In the genomic region with DNA sequence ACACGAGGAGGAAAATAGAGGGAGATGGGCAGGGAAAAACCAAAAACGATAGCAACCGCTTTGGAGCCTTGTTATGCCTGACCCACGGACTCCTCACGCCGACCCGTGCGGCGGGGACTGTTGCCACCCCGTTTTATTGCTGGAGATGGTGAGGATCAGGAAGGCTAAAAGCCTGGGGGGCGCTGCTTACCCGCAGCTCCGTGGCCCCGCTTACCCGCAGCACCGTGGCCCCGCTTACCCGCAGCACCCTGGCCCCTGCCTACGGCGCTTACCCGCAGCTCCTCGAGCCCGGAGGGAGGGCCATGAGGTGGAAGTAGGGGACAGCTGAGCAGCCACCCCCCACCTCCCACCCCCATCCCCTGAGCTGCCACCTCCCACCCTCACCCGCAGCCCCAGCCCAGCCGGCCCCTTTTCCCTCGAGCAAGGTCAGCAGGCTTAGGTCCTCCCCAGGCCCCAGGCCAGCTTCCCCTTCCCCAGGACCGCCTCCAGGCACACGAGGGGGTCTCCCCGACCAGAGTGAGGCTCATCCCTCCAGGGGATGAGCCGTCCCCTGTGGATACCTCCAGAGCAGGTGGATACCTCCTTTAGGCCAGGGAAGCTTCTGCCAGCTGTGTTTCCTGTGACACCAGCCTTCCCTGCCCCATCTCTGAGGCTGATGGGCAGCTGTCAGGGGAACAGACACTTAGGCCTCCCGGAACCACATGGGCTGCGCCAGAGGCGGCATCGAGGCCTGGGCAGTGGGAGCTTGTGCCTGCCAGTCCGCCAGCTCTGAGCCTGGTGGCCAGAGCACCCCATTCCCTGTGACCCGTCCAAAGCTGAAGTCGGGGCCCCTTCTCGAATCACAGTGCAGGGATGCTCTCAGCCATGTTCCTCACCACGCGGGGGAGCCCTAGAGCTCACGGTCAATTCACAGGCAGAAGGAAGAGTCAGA, we compare ENCODE assay signal across 8 cellular contexts.
DNase-seq lines count a peak whose midpoint lies in the region; ATAC-seq and TF ChIP-seq lines count a peak whose summit lies in the region.

No MANE protein-coding gene starts in this region.

- TF ChIP-seq CTCF in brain (conservative IDR thresholded peaks at IDR 0.05) (peak; percentile 35 to 64), liver (IDR thresholded peaks at IDR 0.05; ENCODE audit: low read depth, low read length, missing input control) (peak; percentile 58)

- H3K36me3 Mint-ChIP-seq in brain = no peaks in the 10 kb centered on the region

- peak; percentile 61 to 72 for TF ChIP-seq RAD21 in liver (IDR thresholded peaks at IDR 0.05)

- peaks cover 42% of the 10 kb centered on the region for H3K27me3 Mint-ChIP-seq in brain

- H3K9ac ChIP-seq in liver (ENCODE audit: low read depth in 1 of 2, low read length in 2 of 2) = no peak overlapping the region

- no peaks in the 10 kb centered on the region for H3K9me3 ChIP-seq in liver (ENCODE audit: control insufficient read depth in 4 of 4, low read length in 3 of 4)

- H3K27me3 ChIP-seq in liver (ENCODE audit: control insufficient read depth in 4 of 4, insufficient read depth in 4 of 4, low read length in 3 of 4) = peaks cover 0 to 17% (median 3%) of the 10 kb centered on the region in 4 donors

- 31% methylated on average over 41 of the region's 41 CpGs for WGBS in liver

- peaks cover 0 to 9% (median 0%) of the 10 kb centered on the region in 5 experiments for H3K9me3 Mint-ChIP-seq in brain

- peaks cover 15% of the 10 kb centered on the region for H3K4me1 Mint-ChIP-seq in brain

- H3K36me3 ChIP-seq in liver (ENCODE audit: control insufficient read depth in 4 of 4, insufficient read depth in 3 of 4, low read depth in 1 of 4, low read length in 3 of 4) = no peaks in the 10 kb centered on the region

- no peak overlapping the region for H3K4me3 ChIP-seq in liver (ENCODE audit: low read depth in 1 of 3, low read length in 3 of 3)

- DNase-seq in COLO829 (ENCODE audit: low spot score) = peak; percentile 73
- DNase-seq in HuH-7 (ENCODE audit: low spot score) = peak; percentile 69
- DNase-seq in UCSD-AML1 (lab: John Stamatoyannopoulos, UW; ENCODE audit: unreplicated experiment) = peak; percentile 75
- DNase-seq in stimulated activated CD8-positive, alpha-beta memory T cell treated with anti-CD3 and anti-CD28 coated beads, Interleukin-12 subunit alpha, Interleukin-12 subunit beta, amount 100 ng/mL, for 4 hours (ENCODE audit: low read depth) = peak; percentile 49
- DNase-seq in epidermal melanocyte (ENCODE audit: insufficient read length, low spot score) = no peak

- H3K27ac Mint-ChIP-seq in brain = peak overlapping the region in 2 of 5 experiments; percentile 2 to 57

- peak overlapping the region in 4 of 5 experiments; percentile 34 to 80 (median 76) for H3K4me3 Mint-ChIP-seq in brain

- peaks cover 3 to 4% (median 4%) of the 10 kb centered on the region in 4 donors for H3K4me1 ChIP-seq in liver (ENCODE audit: control insufficient read depth in 4 of 4, insufficient read depth in 4 of 4, low read length in 3 of 4)

- ATAC-seq in HG03460 (IDR thresholded peaks at IDR 0.05; ENCODE audit: unreplicated experiment) = no peak

- H3K27ac ChIP-seq in liver (ENCODE audit: low read depth in 1 of 2, low read length in 2 of 2) = no peak overlapping the region

TF ChIP-seq in liver, 16 proteins besides CTCF, POLR2A, EP300 and RAD21:
- TF ChIP-seq YY1 (IDR thresholded peaks at IDR 0.05) = no peak
